In the genomic region with DNA sequence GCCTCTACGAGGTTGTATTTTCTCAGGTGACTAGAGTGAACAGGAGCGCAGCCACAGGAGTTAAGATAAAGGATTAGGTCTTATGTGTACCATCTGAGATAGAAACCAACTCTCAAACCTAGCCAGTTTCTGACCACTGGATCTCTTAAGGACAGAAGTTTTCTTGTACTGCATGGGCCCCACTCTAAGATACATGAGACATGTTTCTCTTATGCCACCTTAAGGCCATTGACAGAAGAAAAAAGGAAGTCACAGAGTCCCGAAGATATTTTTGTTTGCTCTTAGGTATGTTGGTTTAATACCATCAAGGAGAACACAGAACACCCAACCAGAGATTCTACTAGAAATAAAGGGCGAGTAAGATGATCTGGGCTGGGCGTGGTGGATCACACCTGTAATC, we compare ENCODE assay signal across 27 cellular contexts.
DNase-seq lines count a peak whose midpoint lies in the region; ATAC-seq and TF ChIP-seq lines count a peak whose summit lies in the region.
"Had no signal": no experiment of that assay in that cellular context is flagged by ENCODE, and none has a peak within 500 bp of the region (broad histone marks: within the 10 kb centered on the region; RNA-seq: fewer than 3 reads in every experiment).

No MANE protein-coding gene starts in this region.

- H3K4me1 Mint-ChIP-seq in osteocyte (ENCODE audit: unreplicated experiment), result peaks cover 76% of the 10 kb centered on the region
- H3K4me1 Mint-ChIP-seq in H9, result peaks cover 17 to 22% of the 10 kb centered on the region in 2 experiments
- H3K4me1 Mint-ChIP-seq: stimulated activated effector memory CD8-positive, alpha-beta T cell treated with anti-CD3 and anti-CD28 coated beads, Interleukin-12 subunit alpha, Interleukin-12 subunit beta, amount 100 ng/mL, for 72 hours had no signal

- BruUV-seq in IMR-90 (replicated peaks; lab: Mats Ljungman, UMichigan), result no TSS peak

- H2AK5ac ChIP-seq in IMR-90 (ENCODE audit: low read depth, low read length) (no peak overlapping the region; the same call in 1 of the 2 replicates), H9 (ENCODE audit: insufficient read length, low read length) (no peak overlapping the region)

- POLR2A ChIA-PET in GM10248 (lab: Yijun Ruan, JAX) (no interaction called here), IMR-90 (lab: Charles Lee; ENCODE audit: unreplicated experiment) (no interaction called here)

- H3K27ac ChIP-seq in IMR-90 (ENCODE audit: insufficient read depth, low read length) (no peak overlapping the region), RWPE2 (ENCODE audit: poor library complexity, severe bottlenecking) (no peak overlapping the region), H9 (ENCODE audit: insufficient read length, low read depth, low read length) (no peak overlapping the region)
- H3K27ac ChIP-seq: brain microvascular endothelial cell, colonic mucosa, esophagus squamous epithelium, gastroesophageal sphincter, neutrophil, PC-9, SJCRH30, skin epidermis had no signal

- no peak for TF ChIP-seq POLR2A in IMR-90 (IDR thresholded peaks at IDR 0.05; ENCODE audit: low read depth, low read length)

- intact Hi-C loops in IMR-90 (cut with micrococcal nuclease), result no loop called here

- H3K4me1 ChIP-seq in IMR-90 (ENCODE audit: control insufficient read depth, insufficient read depth, low read length) (peaks cover 18% of the 10 kb centered on the region), RWPE2 (ENCODE audit: insufficient read depth, poor library complexity, severe bottlenecking) (peaks cover 3% of the 10 kb centered on the region), H9 (ENCODE audit: insufficient read depth, low read length) (no peaks in the 10 kb centered on the region)
- H3K4me1 ChIP-seq: colonic mucosa had no signal

- no peak for TF ChIP-seq RAD21 in IMR-90 (IDR thresholded peaks at IDR 0.05; ENCODE audit: low read length)

- H4K8ac ChIP-seq in IMR-90 (ENCODE audit: low read depth in 2 of 2, low read length in 2 of 2), result no peak overlapping the region
- no peak overlapping the region for H4K8ac ChIP-seq in H9 (replicated peaks; ENCODE audit: insufficient read length, low read depth, low read length)

- H3K23me2 ChIP-seq in H9 (ENCODE audit: insufficient read length, low read depth, low read length, poor library complexity, severe bottlenecking), result no peaks in the 10 kb centered on the region

- no peak overlapping the region for H2AK9ac ChIP-seq in IMR-90 (replicated peaks; ENCODE audit: low read depth, low read length, poor library complexity)

- H2BK5ac ChIP-seq in IMR-90 (ENCODE audit: low read depth, low read length, poor library complexity, severe bottlenecking) (no peak overlapping the region), H9 (ENCODE audit: insufficient read length, low read length) (no peak overlapping the region)

- peak overlapping the region; percentile 39; the same call in 1 of the 2 replicates for H3K4ac ChIP-seq in IMR-90 (ENCODE audit: low read depth, low read length)
- no peak overlapping the region for H3K4ac ChIP-seq in H9 (ENCODE audit: low read depth, low read length)

- H3K4me3 Mint-ChIP-seq in osteocyte (ENCODE audit: unreplicated experiment), result no peak overlapping the region
- H3K4me3 Mint-ChIP-seq in H9, result no peak overlapping the region
- H3K4me3 Mint-ChIP-seq: stimulated activated effector memory CD8-positive, alpha-beta T cell treated with anti-CD3 and anti-CD28 coated beads, Interleukin-12 subunit alpha, Interleukin-12 subunit beta, amount 100 ng/mL, for 72 hours had no signal

- no peak overlapping the region for H3K14ac ChIP-seq in IMR-90 (replicated peaks; ENCODE audit: low read depth, low read length)
- H3K14ac ChIP-seq in H9 (ENCODE audit: insufficient read depth, low read length), result no peak overlapping the region

- H2BK15ac ChIP-seq in IMR-90 (ENCODE audit: low read depth, low read length), result no peak overlapping the region
- H2BK15ac ChIP-seq in H9 (ENCODE audit: low read depth, low read length), result no peak overlapping the region

- H3K9me1 ChIP-seq in IMR-90 (ENCODE audit: insufficient read depth, low read length), result peaks cover 15% of the 10 kb centered on the region

- DNase-seq in GM10248 (ENCODE audit: extremely low spot score) (no peak), IMR-90 (no peak), RWPE2 (ENCODE audit: low spot score) (no peak), osteocyte (ENCODE audit: extremely low spot score, unreplicated experiment) (no peak), NCI-H1105 (lab: John Stamatoyannopoulos, UW) (no peak), SKM-1 (lab: John Stamatoyannopoulos, UW; ENCODE audit: unreplicated experiment) (no peak), H9 (no peak)
- DNase-seq: activated CD4-positive, alpha-beta T cell treated with anti-CD3 and anti-CD28 coated beads, Interleukin-2, amount 50 U/mL, for 48 hours; activated CD4-positive, CD25-positive, alpha-beta regulatory T cell; activated gamma-delta T cell; activated T-cell treated with anti-CD3 and anti-CD28 coated beads for 4 hours; brain microvascular endothelial cell; CD4-positive, alpha-beta memory T cell; colonic mucosa; DMS153; esophagus squamous epithelium; GOT3; NCI-H187; NCI-H69; PC-9; SJCRH30; stimulated activated CD4-positive, alpha-beta T cell treated with anti-CD3 and anti-CD28 coated beads, Interleukin-1b, Interleukin-23, amount 100 ng/mL, for 48 hours; T-helper 9 cell had no signal

- H2BK120ac ChIP-seq in IMR-90 (ENCODE audit: low read depth, low read length) (no peak overlapping the region), H9 (ENCODE audit: low read depth, low read length, poor library complexity, severe bottlenecking) (no peak overlapping the region)

- no CpG with 5 or more reads among the region's 5 CpGs for WGBS in IMR-90 (ENCODE audit: extremely low coverage in 2 of 2, insufficient read length in 1 of 2), 2 experiments
- WGBS in H9 (ENCODE audit: extremely low coverage, insufficient read length, low lambda C conversion rate), result no CpG with 5 or more reads among the region's 5 CpGs

- no peak overlapping the region for H3K23ac ChIP-seq in IMR-90 (ENCODE audit: low read depth, low read length)
- H3K23ac ChIP-seq in H9 (ENCODE audit: insufficient read length, low read depth, low read length), result no peak overlapping the region

- H2BK12ac ChIP-seq in H9 (ENCODE audit: insufficient read length, low read depth, low read length), result no peak overlapping the region

- H3K79me1 ChIP-seq in IMR-90 (ENCODE audit: low read depth in 1 of 2, low read length in 2 of 2), result peaks cover 3 to 28% of the 10 kb centered on the region in 2 experiments; a peak in 2 of 4 replicates
- no peaks in the 10 kb centered on the region for H3K79me1 ChIP-seq in H9 (ENCODE audit: insufficient read depth, low read depth, low read length, poor library complexity, severe bottlenecking)

- no peak overlapping the region for H3K9ac ChIP-seq in IMR-90 (ENCODE audit: low read depth, low read length)
- no peak overlapping the region for H3K9ac ChIP-seq in H9 (ENCODE audit: extremely low read depth, insufficient read length, low read length)

- peak overlapping the region; percentile 68 for H2BK20ac ChIP-seq in IMR-90 (ENCODE audit: low read depth, low read length)
- no peak overlapping the region for H2BK20ac ChIP-seq in H9 (ENCODE audit: low read depth, low read length, poor library complexity, severe bottlenecking)

- dilution Hi-C loops in IMR-90 (cut with HindIII; ENCODE audit: low sequenced_read_pairs, unreplicated experiment), result no loop called here

- H3K56ac ChIP-seq in IMR-90 (ENCODE audit: extremely low read depth, insufficient read depth, low read length) (no peak overlapping the region), H9 (ENCODE audit: insufficient read length, low read depth, low read length) (no peak overlapping the region)

- H4K5ac ChIP-seq in IMR-90 (ENCODE audit: low read depth, low read length), result no peak overlapping the region
- no peak overlapping the region for H4K5ac ChIP-seq in H9 (ENCODE audit: insufficient read length, low read depth, low read length)

- H3K79me2 ChIP-seq in H9 (ENCODE audit: insufficient read depth, low read length), result no peaks in the 10 kb centered on the region

- no peak overlapping the region for H4K91ac ChIP-seq in IMR-90 (ENCODE audit: insufficient read depth, low read depth, low read length)
- no peak overlapping the region for H4K91ac ChIP-seq in H9 (ENCODE audit: insufficient read length, low read depth, low read length)

- no peak overlapping the region for H3K4me2 ChIP-seq in IMR-90 (ENCODE audit: low read depth, low read length)
- no peak overlapping the region for H3K4me2 ChIP-seq in H9 (ENCODE audit: insufficient read depth, insufficient read length, low read length)
- H3K4me2 ChIP-seq: PC-9 had no signal

- no peak overlapping the region for H3K4me3 ChIP-seq in IMR-90 (ENCODE audit: insufficient read depth, low read depth, low read length)
- H3K4me3 ChIP-seq in RWPE2 (ENCODE audit: severe bottlenecking), result no peak overlapping the region
- H3K4me3 ChIP-seq: colonic mucosa, esophagus squamous epithelium, gastroesophageal sphincter, PC-9, SJCRH30, skin epidermis had no signal

- H3K18ac ChIP-seq in IMR-90 (ENCODE audit: low read depth, low read length) (no peak overlapping the region), H9 (ENCODE audit: insufficient read length, low read depth, low read length) (no peak overlapping the region)

- no peaks in the 10 kb centered on the region for H4K20me1 ChIP-seq in IMR-90 (ENCODE audit: insufficient read depth, low read length)
- no peaks in the 10 kb centered on the region for H4K20me1 ChIP-seq in H9 (ENCODE audit: control insufficient read depth, insufficient read depth, insufficient read length)

- H3K36me3 Mint-ChIP-seq in osteocyte (ENCODE audit: unreplicated experiment) (peaks cover 36% of the 10 kb centered on the region), H9 (ENCODE audit: insufficient read depth in 1 of 3, low read depth in 3 of 3) (no peaks in the 10 kb centered on the region; a peak in 2 of 7 replicates)
- H3K36me3 Mint-ChIP-seq: CD4-positive, alpha-beta memory T cell; stimulated activated effector memory CD8-positive, alpha-beta T cell treated with anti-CD3 and anti-CD28 coated beads, Interleukin-12 subunit alpha, Interleukin-12 subunit beta, amount 100 ng/mL, for 72 hours had no signal

- no peak overlapping the region for H3T11ph ChIP-seq in H9 (ENCODE audit: low read length)

- H3K27me3 Mint-ChIP-seq in osteocyte (ENCODE audit: unreplicated experiment) (no peaks in the 10 kb centered on the region), H9 (ENCODE audit: low read depth) (no peaks in the 10 kb centered on the region; the same call in 1 of the 2 replicates)
- H3K27me3 Mint-ChIP-seq: CD4-positive, alpha-beta memory T cell had no signal

- H3K9me3 Mint-ChIP-seq in osteocyte (ENCODE audit: unreplicated experiment) (no peaks in the 10 kb centered on the region), H9 (no peaks in the 10 kb centered on the region; a peak in 1 of 5 replicates)
- H3K9me3 Mint-ChIP-seq: stimulated activated effector memory CD8-positive, alpha-beta T cell treated with anti-CD3 and anti-CD28 coated beads, Interleukin-12 subunit alpha, Interleukin-12 subunit beta, amount 100 ng/mL, for 72 hours had no signal

- H3K27me3 ChIP-seq in IMR-90 (ENCODE audit: control insufficient read depth, insufficient read depth, low read length), result no peaks in the 10 kb centered on the region
- H3K27me3 ChIP-seq in RWPE2 (ENCODE audit: insufficient read depth, poor library complexity, severe bottlenecking), result no peaks in the 10 kb centered on the region
- no peaks in the 10 kb centered on the region for H3K27me3 ChIP-seq in H9 (ENCODE audit: insufficient read depth, low read length)
- H3K27me3 ChIP-seq: brain microvascular endothelial cell, colonic mucosa, esophagus squamous epithelium, gastroesophageal sphincter, neutrophil, SJCRH30 had no signal

- in situ Hi-C loops in IMR-90 (cut with MboI; ENCODE audit: low sequenced_read_pairs), result no loop called here

- H3K9me3 ChIP-seq in IMR-90 (ENCODE audit: control insufficient read depth, insufficient read depth, low read length), result no peaks in the 10 kb centered on the region
- no peaks in the 10 kb centered on the region for H3K9me3 ChIP-seq in RWPE2 (ENCODE audit: severe bottlenecking)
- no peaks in the 10 kb centered on the region for H3K9me3 ChIP-seq in H9 (ENCODE audit: control insufficient read depth, low read depth, low read length)
- H3K9me3 ChIP-seq: colonic mucosa, esophagus squamous epithelium, gastroesophageal sphincter, neutrophil, SJCRH30 had no signal

- H3K36me3 ChIP-seq in IMR-90 (ENCODE audit: control insufficient read depth, insufficient read depth, low read length) (no peaks in the 10 kb centered on the region), RWPE2 (ENCODE audit: low read depth) (no peaks in the 10 kb centered on the region)
- H3K36me3 ChIP-seq: brain microvascular endothelial cell, colonic mucosa, esophagus squamous epithelium, gastroesophageal sphincter, neutrophil, SJCRH30 had no signal

- H2AFZ ChIP-seq in IMR-90 (replicated peaks; ENCODE audit: low read length, poor library complexity), result no peak overlapping the region
- H2AFZ ChIP-seq in H9 (ENCODE audit: low read length), result no peak overlapping the region
- H2AFZ ChIP-seq: PC-9 had no signal

- ATAC-seq in IMR-90 (ENCODE audit: low read depth) (no peak), RWPE2 (ENCODE audit: low read depth) (no peak)
- ATAC-seq: gastroesophageal sphincter; stimulated activated effector memory CD8-positive, alpha-beta T cell treated with anti-CD3 and anti-CD28 coated beads, Interleukin-12 subunit alpha, Interleukin-12 subunit beta, amount 100 ng/mL, for 72 hours had no signal

- H3K27ac Mint-ChIP-seq in osteocyte (ENCODE audit: unreplicated experiment), result peak overlapping the region; percentile 56
- H3K27ac Mint-ChIP-seq in H9, result no peak overlapping the region
- H3K27ac Mint-ChIP-seq: stimulated activated effector memory CD8-positive, alpha-beta T cell treated with anti-CD3 and anti-CD28 coated beads, Interleukin-12 subunit alpha, Interleukin-12 subunit beta, amount 100 ng/mL, for 72 hours had no signal

- TF ChIP-seq CTCF in GM10248 (IDR thresholded peaks at IDR 0.05; ENCODE audit: control extremely low read depth, extremely low read depth, low read depth, missing control alignments) (peak; percentile 19), IMR-90 (conservative IDR thresholded peaks at IDR 0.05; ENCODE audit: low read depth, low read length) (no peak), RWPE2 (IDR thresholded peaks at IDR 0.05; ENCODE audit: poor library complexity, severe bottlenecking) (peak; percentile 17), osteocyte (IDR thresholded peaks at IDR 0.05) (no peak), H9 (conservative IDR thresholded peaks at IDR 0.05) (no peak)

- CTCF ChIA-PET in GM10248 (lab: Yijun Ruan, JAX) (interaction anchor here (1.1 to 2.5 kb wide), 2 partner anchors 14 to 211 kb away, joined by 3 to 9 read pairs; no protein-coding TSS in a partner anchor), IMR-90 (lab: Yijun Ruan, JAX) (no interaction called here)

Comparison
In these comparisons a context has a peak if more than half of its experiments do, and no peak if none do; other contexts are left out.
1. CTCF ChIP-seq: peak in GM10248 (single experiment) and RWPE2 (single experiment); none in IMR-90 (single experiment), osteocyte (single experiment) and H9 (single experiment).